Comparison of ENCODE assay signal across 9 cellular contexts in genomic region chr12:98644433-98644711, GRCh38. TPM values are rescaled to one million over a fixed set of nuclear protein-coding genes. Genes with fewer than 3 reads are reported as not detected.
DNase-seq lines count a peak whose midpoint lies in the region; ATAC-seq, FAIRE-seq and TF ChIP-seq lines count a peak whose summit lies in the region.
"Had no signal": no experiment of that assay in that cellular context is flagged by ENCODE, and none has a peak within 500 bp of the region (broad histone marks: within the 10 kb centered on the region; RNA-seq: fewer than 3 reads in every experiment).

No MANE protein-coding gene starts in this region.

- TF ChIP-seq POLR2A in stomach (IDR thresholded peaks at IDR 0.05): no peak

- TF ChIP-seq EP300 in stomach (IDR thresholded peaks at IDR 0.05): no peak

- peak overlapping the region; percentile 90 for H3K9ac ChIP-seq in adipocyte (ENCODE audit: low read length)

- H3K4me1 ChIP-seq in adipocyte (ENCODE audit: control insufficient read depth, insufficient read depth, low read length) (peaks cover 8% of the 10 kb centered on the region), stomach (peaks cover 0 to 38% (median 23%) of the 10 kb centered on the region in 4 donors)

- no peak for FAIRE-seq in HTR-8/SVneo (lab: Jason Lieb, UNC)
- FAIRE-seq: colon had no signal

- H3K4me3 ChIP-seq in GM12865 (ENCODE audit: low read depth, low read length) (peak overlapping the region; percentile 97), adipocyte (ENCODE audit: low read length) (peak overlapping the region; percentile 99), stomach (peak overlapping the region; percentile 77 to 99 (median 96))

- H3K9me3 ChIP-seq in adipocyte (ENCODE audit: control insufficient read depth, low read length) (no peaks in the 10 kb centered on the region), stomach (no peaks in the 10 kb centered on the region)

- intact Hi-C loops in stomach (cut with DNase I; ENCODE audit: low total_unique reads): loop anchor here (10.0 kb wide), 1 partner anchor 80 kb away; no protein-coding TSS in a partner anchor

- peak; percentile 17 for ATAC-seq in GM21423 (IDR thresholded peaks at IDR 0.05; ENCODE audit: unreplicated experiment)

- DNase-seq in GM12865 (ENCODE audit: low read depth) (no peak), HTR-8/SVneo (ENCODE audit: insufficient read length, low spot score) (peak; percentile 50), adipocyte (ENCODE audit: low read depth) (no peak), islet precursor cell (peak; percentile 94), stomach (peak; percentile 28), iPS-NIHi11 (ENCODE audit: low spot score) (no peak)
- no peak for DNase-seq in activated CD4-positive, CD25-positive, alpha-beta regulatory T cell treated with anti-CD3 and anti-CD28 coated beads, Interleukin-2, amount 50 U/mL, for 72 hours

- 0% methylated on average over 7 to 20 of the region's 20 CpGs for WGBS in stomach, 5 donors

- H3K36me3 ChIP-seq in adipocyte (ENCODE audit: control insufficient read depth, insufficient read depth, low read length, severe bottlenecking) (peaks cover 8% of the 10 kb centered on the region), stomach (peaks cover 2 to 12% (median 10%) of the 10 kb centered on the region in 4 donors)

- no peak for TF ChIP-seq CTCF in GM12865 (IDR thresholded peaks at IDR 0.05; ENCODE audit: insufficient read depth, low read depth, low read length, missing control alignments)
- TF ChIP-seq CTCF in stomach (IDR thresholded peaks at IDR 0.05): no peak

- peak overlapping the region; percentile 61 to 90 (median 89) for H3K27ac ChIP-seq in stomach

- H3K27me3 ChIP-seq in adipocyte (replicated peaks; ENCODE audit: control insufficient read depth, insufficient read depth, low read length) (no peaks in the 10 kb centered on the region), stomach (no peaks in the 10 kb centered on the region)

RNA-seq across cellular contexts. Expression of gene IKBIP, which starts 0.2 kb away (rescaled TPM):
- total RNA-seq in stomach: 10 to 100 TPM in 1 of 5 donors, 1 to 10 TPM in 2, under 1 TPM in 2; under 0.01 to 14.5 (median 3.0) TPM
- polyA plus RNA-seq in stomach: 1 to 10 TPM; 5.2 to 5.8 (median 5.7) TPM

RNA-seq across cellular contexts. Expression of gene APAF1, which starts 0.7 kb away (rescaled TPM):
- total RNA-seq in stomach: 10 to 100 TPM in 4 of 5 donors, 1 to 10 TPM in 1; 9.9 to 93.9 (median 37.5) TPM
- 1 to 10 TPM; 4.4 to 5.7 (median 5.2) TPM for polyA plus RNA-seq in stomach

RNA-seq across cellular contexts. Expression of gene SLC25A3, which starts 50.9 kb away (rescaled TPM):
- total RNA-seq in stomach: 100 to 1,000 TPM; 308 to 594 (median 355) TPM
- polyA plus RNA-seq in stomach: 100 to 1,000 TPM; 418 to 479 (median 432) TPM

Comparison
In these comparisons a context has a peak if more than half of its experiments do, and no peak if none do; other contexts are left out.
1. DNase-seq: peak in HTR-8/SVneo (single experiment), islet precursor cell (single experiment) and stomach (single experiment); none in GM12865 (single experiment), adipocyte (single experiment), iPS-NIHi11 (single experiment) and activated CD4-positive, CD25-positive, alpha-beta regulatory T cell treated with anti-CD3 and anti-CD28 coated beads, Interleukin-2, amount 50 U/mL, for 72 hours (single experiment).
2. Peak in every context shown above with its lines, with median percentiles within 50 percentile points of each other: H3K4me3 ChIP-seq.